ENCODE assay signal across 2 cellular contexts in genomic region chr20:53918010-53918311, GRCh38.
TF ChIP-seq lines count a peak whose summit lies in the region.

No MANE protein-coding gene starts in this region.

TF ChIP-seq in HCT116, 20 proteins besides CTCF, POLR2A, EP300 and RAD21 (continued from another document):
- no peak for TF ChIP-seq REST (IDR thresholded peaks at IDR 0.05; ENCODE audit: low read depth)
- TF ChIP-seq JUND (IDR thresholded peaks at IDR 0.05) = no peak
- TF ChIP-seq FOSL1 (IDR thresholded peaks at IDR 0.05; ENCODE audit: low read depth) = no peak
- TF ChIP-seq POLR2AphosphoS5 (IDR thresholded peaks at IDR 0.05; ENCODE audit: low read depth, low read length) = no peak
- TF ChIP-seq ZBTB33 (IDR thresholded peaks at IDR 0.05; ENCODE audit: extremely low read depth, insufficient replicate concordance, low read length) = no peak
- no peak for TF ChIP-seq TCF7L2 (IDR thresholded peaks at IDR 0.05; ENCODE audit: borderline replicate concordance, extremely low read depth, insufficient read depth, insufficient read length)
- TF ChIP-seq YY1 (IDR thresholded peaks at IDR 0.05; ENCODE audit: extremely low read depth, insufficient replicate concordance, low read depth, low read length) = no peak
- no peak for TF ChIP-seq ELF1 (IDR thresholded peaks at IDR 0.05; ENCODE audit: borderline replicate concordance, low read depth)

TF ChIP-seq in WTC11, 78 proteins besides CTCF, POLR2A, EP300 and RAD21 (continued from another document):
- TF ChIP-seq ATF1 (CRISPR knock-in tag; IDR thresholded peaks at IDR 0.05) = no peak
